Comparison of ENCODE assay signal across 1 cellular context in the genomic region with DNA sequence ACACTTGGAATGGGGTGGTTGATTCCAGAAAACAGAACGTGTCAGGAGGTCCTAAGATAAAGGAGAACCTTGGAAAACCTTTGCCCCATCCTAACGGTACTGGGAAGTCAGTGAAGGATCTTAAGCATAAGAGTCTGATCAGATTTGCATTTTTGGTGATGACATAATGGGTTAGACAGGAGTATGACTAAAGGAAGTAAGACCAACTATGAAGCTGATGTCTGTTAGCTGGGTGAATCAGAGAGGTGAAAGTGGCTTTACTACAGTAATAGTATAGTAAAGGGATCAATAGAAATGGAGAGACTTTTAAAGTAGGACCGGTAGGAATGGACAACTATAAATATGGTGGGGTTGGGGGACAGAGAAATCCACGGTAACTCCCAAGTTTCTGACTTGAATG.
TF ChIP-seq lines count a peak whose summit lies in the region.

No MANE protein-coding gene starts in this region.

TF ChIP-seq in IMR-90, 13 proteins besides CTCF, POLR2A, EP300 and RAD21:
- TF ChIP-seq CEBPB (IDR thresholded peaks at IDR 0.05; ENCODE audit: low read depth, low read length) (no peak), MXI1 (IDR thresholded peaks at IDR 0.05; ENCODE audit: borderline replicate concordance, low read depth, low read length) (no peak), FOS (IDR thresholded peaks at IDR 0.05; ENCODE audit: low read depth, low read length) (no peak), SMC3 (IDR thresholded peaks at IDR 0.05; ENCODE audit: low read depth, low read length) (no peak), RFX5 (IDR thresholded peaks at IDR 0.05; ENCODE audit: low read depth, low read length) (no peak), RCOR1 (IDR thresholded peaks at IDR 0.05; ENCODE audit: insufficient replicate concordance, low read length) (no peak), MAFK (IDR thresholded peaks at IDR 0.05; ENCODE audit: low read depth, low read length) (no peak), CHD1 (IDR thresholded peaks at IDR 0.05; ENCODE audit: low read depth, low read length) (no peak), MAZ (IDR thresholded peaks at IDR 0.05; ENCODE audit: borderline replicate concordance, low read depth, low read length) (no peak), BHLHE40 (IDR thresholded peaks at IDR 0.05; ENCODE audit: low read depth, low read length) (no peak), NFE2L2 (IDR thresholded peaks at IDR 0.05; ENCODE audit: low read depth, low read length) (no peak)
- TF ChIP-seq, protein P1, sequence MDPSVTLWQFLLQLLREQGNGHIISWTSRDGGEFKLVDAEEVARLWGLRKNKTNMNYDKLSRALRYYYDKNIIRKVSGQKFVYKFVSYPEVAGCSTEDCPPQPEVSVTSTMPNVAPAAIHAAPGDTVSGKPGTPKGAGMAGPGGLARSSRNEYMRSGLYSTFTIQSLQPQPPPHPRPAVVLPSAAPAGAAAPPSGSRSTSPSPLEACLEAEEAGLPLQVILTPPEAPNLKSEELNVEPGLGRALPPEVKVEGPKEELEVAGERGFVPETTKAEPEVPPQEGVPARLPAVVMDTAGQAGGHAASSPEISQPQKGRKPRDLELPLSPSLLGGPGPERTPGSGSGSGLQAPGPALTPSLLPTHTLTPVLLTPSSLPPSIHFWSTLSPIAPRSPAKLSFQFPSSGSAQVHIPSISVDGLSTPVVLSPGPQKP (IDR thresholded peaks at IDR 0.05; ENCODE audit: borderline replicate concordance, low read depth, low read length) = no peak
- TF ChIP-seq, protein P2, sequence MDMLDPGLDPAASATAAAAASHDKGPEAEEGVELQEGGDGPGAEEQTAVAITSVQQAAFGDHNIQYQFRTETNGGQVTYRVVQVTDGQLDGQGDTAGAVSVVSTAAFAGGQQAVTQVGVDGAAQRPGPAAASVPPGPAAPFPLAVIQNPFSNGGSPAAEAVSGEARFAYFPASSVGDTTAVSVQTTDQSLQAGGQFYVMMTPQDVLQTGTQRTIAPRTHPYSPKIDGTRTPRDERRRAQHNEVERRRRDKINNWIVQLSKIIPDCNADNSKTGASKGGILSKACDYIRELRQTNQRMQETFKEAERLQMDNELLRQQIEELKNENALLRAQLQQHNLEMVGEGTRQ (IDR thresholded peaks at IDR 0.05; ENCODE audit: low read depth, low read length) = no peak
